ENCODE assay signal across 11 cellular contexts in genomic region chr19:35755160-35755549, GRCh38. TPM values are rescaled to one million over a fixed set of nuclear protein-coding genes. Genes with fewer than 3 reads are reported as not detected.
DNase-seq lines count a peak whose midpoint lies in the region; ATAC-seq and TF ChIP-seq lines count a peak whose summit lies in the region.
"Had no signal": no experiment of that assay in that cellular context is flagged by ENCODE, and none has a peak within 500 bp of the region (broad histone marks: within the 10 kb centered on the region; RNA-seq: fewer than 3 reads in every experiment).

No MANE protein-coding gene starts in this region.

- no peaks in the 10 kb centered on the region for H3K9me3 Mint-ChIP-seq in endothelial cell (ENCODE audit: unreplicated experiment)
- H3K9me3 Mint-ChIP-seq in naive thymus-derived CD8-positive, alpha-beta T cell = no peaks in the 10 kb centered on the region

- H3K4me3 Mint-ChIP-seq in endothelial cell (ENCODE audit: unreplicated experiment) = peak overlapping the region; percentile 83
- H3K4me3 Mint-ChIP-seq in naive thymus-derived CD8-positive, alpha-beta T cell = peak overlapping the region in 9 of 10 donors; percentile 28 to 95 (median 58)

- TF ChIP-seq POLR2A in right lobe of liver (IDR thresholded peaks at IDR 0.05) = no peak
- no peak for TF ChIP-seq POLR2A in vagina (IDR thresholded peaks at IDR 0.05)

- ATAC-seq in right lobe of liver = no peak
- no peak for ATAC-seq in naive thymus-derived CD8-positive, alpha-beta T cell

- DNase-seq in right lobe of liver (no peak), endothelial cell (ENCODE audit: low spot score) (no peak), vagina (ENCODE audit: extremely low spot score in 2 of 2) (peak in 1 of 2 donors; percentile 95), mesenteric fat pad (ENCODE audit: low spot score) (no peak), NCI-H2081 treated with DMSO at 0.1 percent for 48 hours (lab: John Stamatoyannopoulos, UW) (no peak), caudate nucleus (lab: John Stamatoyannopoulos, UW) (no peak)
- DNase-seq in naive thymus-derived CD8-positive, alpha-beta T cell = no peak
- DNase-seq: DMS153, MG63 had no signal

- TF ChIP-seq CTCF in liver (IDR thresholded peaks at IDR 0.05; ENCODE audit: low read depth, low read length, missing input control) = no peak
- TF ChIP-seq CTCF in right lobe of liver (IDR thresholded peaks at IDR 0.05) = no peak
- no peak for TF ChIP-seq CTCF in endothelial cell (IDR thresholded peaks at IDR 0.05; ENCODE audit: unreplicated experiment)
- TF ChIP-seq CTCF in vagina (IDR thresholded peaks at IDR 0.05) = no peak

- H3K4me1 ChIP-seq in liver (ENCODE audit: control insufficient read depth in 4 of 4, insufficient read depth in 4 of 4, low read length in 3 of 4) = peaks cover 14 to 19% (median 18%) of the 10 kb centered on the region in 4 donors
- peaks cover 0 to 18% (median 9%) of the 10 kb centered on the region in 4 donors for H3K4me1 ChIP-seq in right lobe of liver
- H3K4me1 ChIP-seq in vagina = peaks cover 45% of the 10 kb centered on the region

- H3K27ac ChIP-seq in liver (ENCODE audit: low read depth in 1 of 2, low read length in 2 of 2) = peak overlapping the region; percentile 30 to 85
- no peak overlapping the region for H3K27ac ChIP-seq in right lobe of liver
- peak overlapping the region; percentile 97 for H3K27ac ChIP-seq in vagina
- no peak overlapping the region for H3K27ac ChIP-seq in caudate nucleus (ENCODE audit: low read depth, low read length)

- H3K27ac Mint-ChIP-seq in endothelial cell (ENCODE audit: unreplicated experiment) = no peak overlapping the region
- H3K27ac Mint-ChIP-seq in naive thymus-derived CD8-positive, alpha-beta T cell = peak overlapping the region in 2 of 10 donors; percentile 34 to 40

- peaks cover 18% of the 10 kb centered on the region for H3K4me1 Mint-ChIP-seq in endothelial cell (ENCODE audit: unreplicated experiment)
- H3K4me1 Mint-ChIP-seq in naive thymus-derived CD8-positive, alpha-beta T cell = peaks cover 16 to 41% (median 36%) of the 10 kb centered on the region in 4 donors

- POLR2A ChIA-PET in naive thymus-derived CD8-positive, alpha-beta T cell (lab: Charles Lee) = interaction anchor here (0.9 to 4.1 kb wide), 2 partner anchors 11 to 107 kb away, joined by 4 to 36 read pairs; partner anchors contain the start of genes COX6B1, IGFLR1, PSENEN and U2AF1L4

- TF ChIP-seq RAD21 in liver (IDR thresholded peaks at IDR 0.05) = no peak

- H3K9ac ChIP-seq in liver (ENCODE audit: low read depth in 1 of 2, low read length in 2 of 2) = no peak overlapping the region

- intact Hi-C loops in right lobe of liver (cut with DNase I) (no loop called here), vagina (cut with DNase I) (no loop called here)

- H3K36me3 Mint-ChIP-seq in endothelial cell (ENCODE audit: low read depth, unreplicated experiment) = peaks cover 8% of the 10 kb centered on the region
- H3K36me3 Mint-ChIP-seq in naive thymus-derived CD8-positive, alpha-beta T cell = peaks cover 0 to 17% (median 7%) of the 10 kb centered on the region in 3 donors

- no peaks in the 10 kb centered on the region for H3K9me3 ChIP-seq in liver (ENCODE audit: control insufficient read depth in 4 of 4, low read length in 3 of 4)
- no peaks in the 10 kb centered on the region for H3K9me3 ChIP-seq in right lobe of liver
- no peaks in the 10 kb centered on the region for H3K9me3 ChIP-seq in vagina
- H3K9me3 ChIP-seq: MG63 had no signal

- H3K4me3 ChIP-seq in liver (ENCODE audit: low read depth in 1 of 3, low read length in 3 of 3) = no peak overlapping the region
- no peak overlapping the region for H3K4me3 ChIP-seq in right lobe of liver
- peak overlapping the region; percentile 61 to 88 for H3K4me3 ChIP-seq in vagina
- H3K4me3 ChIP-seq: MG63 had no signal

- H3K36me3 ChIP-seq in liver (ENCODE audit: control insufficient read depth in 4 of 4, insufficient read depth in 3 of 4, low read depth in 1 of 4, low read length in 3 of 4) (peaks cover 0 to 20% (median 10%) of the 10 kb centered on the region in 4 donors), right lobe of liver (peaks cover 0 to 13% (median 5%) of the 10 kb centered on the region in 4 donors), vagina (peaks cover 0 to 26% of the 10 kb centered on the region in 2 donors)

- H3K27me3 ChIP-seq in liver (ENCODE audit: control insufficient read depth in 4 of 4, insufficient read depth in 4 of 4, low read length in 3 of 4) = no peaks in the 10 kb centered on the region
- H3K27me3 ChIP-seq in right lobe of liver = no peaks in the 10 kb centered on the region
- no peaks in the 10 kb centered on the region for H3K27me3 ChIP-seq in vagina
- H3K27me3 ChIP-seq: MG63 had no signal

- peaks cover 25% of the 10 kb centered on the region for H3K27me3 Mint-ChIP-seq in endothelial cell (ENCODE audit: unreplicated experiment)
- peaks cover 2 to 12% (median 9%) of the 10 kb centered on the region in 5 donors for H3K27me3 Mint-ChIP-seq in naive thymus-derived CD8-positive, alpha-beta T cell

- 66% methylated on average over 16 of the region's 16 CpGs for WGBS in liver
- 64% methylated on average over 6 of the region's 16 CpGs for WGBS in right lobe of liver (ENCODE audit: insufficient coverage, low coverage, low lambda C conversion rate, missing lambda C conversion rate)

TF ChIP-seq in liver, 16 proteins besides CTCF, POLR2A, EP300 and RAD21 (continues in another document):
- no peak for TF ChIP-seq HNF4G (IDR thresholded peaks at IDR 0.05)
- no peak for TF ChIP-seq HNF4A (conservative IDR thresholded peaks at IDR 0.05)
- TF ChIP-seq REST (IDR thresholded peaks at IDR 0.05) = no peak
- no peak for TF ChIP-seq FOXA1 (IDR thresholded peaks at IDR 0.05)
- no peak for TF ChIP-seq YY1 (IDR thresholded peaks at IDR 0.05)
- TF ChIP-seq TAF1 (conservative IDR thresholded peaks at IDR 0.05) = no peak
- no peak for TF ChIP-seq ATF3 (IDR thresholded peaks at IDR 0.05)
- no peak for TF ChIP-seq JUND (IDR thresholded peaks at IDR 0.05)
- no peak for TF ChIP-seq RXRA (IDR thresholded peaks at IDR 0.05)

RNA-seq across cellular contexts. Expression of gene HSPB6, which starts 1.7 kb away (rescaled TPM):
- total RNA-seq in liver (1 to 10 TPM; 2.7 to 4.4 TPM), right lobe of liver (1 to 10 TPM; 2.6 to 6.0 (median 4.5) TPM), endothelial cell (ENCODE audit: unreplicated experiment) (not detected), vagina (238 TPM), mesenteric fat pad (506 TPM)
- polyA plus RNA-seq in liver = 10 to 100 TPM in 1 of 2 donors, 1 to 10 TPM in 1; 6.9 to 17.7 TPM
- not detected for total RNA-seq in naive thymus-derived CD8-positive, alpha-beta T cell
- not detected for polyA plus RNA-seq in naive thymus-derived CD8-positive, alpha-beta T cell
- total RNA-seq: RPMI7951 had no signal

RNA-seq across cellular contexts. Expression of gene PROSER3, which starts 2.8 kb away (rescaled TPM):
- 1 to 10 TPM; 2.1 to 4.5 TPM for total RNA-seq in liver
- 1 to 10 TPM; 2.4 to 3.1 TPM for polyA plus RNA-seq in liver
- total RNA-seq in right lobe of liver = 1 to 10 TPM; 3.9 to 5.5 (median 4.7) TPM
- total RNA-seq in endothelial cell (ENCODE audit: unreplicated experiment) = 15.0 TPM
- 10 to 100 TPM; 42.0 to 43.5 TPM for total RNA-seq in naive thymus-derived CD8-positive, alpha-beta T cell
- polyA plus RNA-seq in naive thymus-derived CD8-positive, alpha-beta T cell = 1 to 10 TPM; 3.4 to 7.4 (median 5.8) TPM
- 13.8 TPM for total RNA-seq in vagina
- 16.6 TPM for total RNA-seq in mesenteric fat pad

RNA-seq across cellular contexts. Expression of gene LIN37, which starts 6.8 kb away (rescaled TPM):
- 1 to 10 TPM; 2.6 to 7.0 TPM for total RNA-seq in liver
- 1 to 10 TPM; 5.8 to 6.3 TPM for polyA plus RNA-seq in liver
- total RNA-seq in right lobe of liver = 1 to 10 TPM; 3.2 to 8.2 (median 4.9) TPM
- 9.0 TPM for total RNA-seq in endothelial cell (ENCODE audit: unreplicated experiment)
- 10 to 100 TPM; 14.0 to 16.6 TPM for total RNA-seq in naive thymus-derived CD8-positive, alpha-beta T cell
- polyA plus RNA-seq in naive thymus-derived CD8-positive, alpha-beta T cell = 10 to 100 TPM in 1 of 3 donors, 1 to 10 TPM in 2; 5.4 to 15.5 (median 8.1) TPM
- 11.3 TPM for total RNA-seq in vagina
- 12.9 TPM for total RNA-seq in mesenteric fat pad

RNA-seq across cellular contexts. Expression of gene PSENEN, which starts 9.7 kb away (rescaled TPM):
- total RNA-seq in liver (1 to 10 TPM; 7.4 to 7.7 TPM), right lobe of liver (10 to 100 TPM; 24.2 to 42.9 (median 35.8) TPM), endothelial cell (ENCODE audit: unreplicated experiment) (99.0 TPM), vagina (28.2 TPM), mesenteric fat pad (66.8 TPM)
- polyA plus RNA-seq in liver = 10 to 100 TPM; 33.8 to 58.1 TPM
- total RNA-seq in naive thymus-derived CD8-positive, alpha-beta T cell = 10 to 100 TPM; 23.0 to 26.2 TPM
- polyA plus RNA-seq in naive thymus-derived CD8-positive, alpha-beta T cell = 10 to 100 TPM; 68.7 to 76.5 (median 71.2) TPM

RNA-seq across cellular contexts. Expression of gene U2AF1L4, which starts 9.9 kb away (rescaled TPM):
- total RNA-seq in liver (10 to 100 TPM in 1 of 2 donors, 1 to 10 TPM in 1; 4.5 to 14.8 TPM), right lobe of liver (10 to 100 TPM; 11.3 to 19.9 (median 17.5) TPM), endothelial cell (ENCODE audit: unreplicated experiment) (12.0 TPM), vagina (6.6 TPM), mesenteric fat pad (12.8 TPM)
- 10 to 100 TPM; 12.0 to 36.5 TPM for polyA plus RNA-seq in liver
- total RNA-seq in naive thymus-derived CD8-positive, alpha-beta T cell = 10 to 100 TPM; 52.7 to 53.1 TPM
- 10 to 100 TPM; 43.1 to 93.1 (median 76.6) TPM for polyA plus RNA-seq in naive thymus-derived CD8-positive, alpha-beta T cell

Comparison
In these comparisons a context has a peak if more than half of its experiments do, and no peak if none do; other contexts are left out.
1. H3K27ac ChIP-seq: peak in liver (2 of 2) and vagina (single experiment); none in right lobe of liver (0 of 3) and caudate nucleus (single experiment).
2. H3K4me3 ChIP-seq: peak in vagina (2 of 2); none in liver (0 of 3) and right lobe of liver (0 of 3).
3. RNA of gene HSPB6, which starts 1.7 kb away (total RNA-seq): 506 TPM in mesenteric fat pad (single experiment) and 238 TPM in vagina (single experiment); 2.6 to 6.0 TPM in right lobe of liver, 2.7 to 4.4 TPM in liver, not detected in endothelial cell (single experiment) and not detected in naive thymus-derived CD8-positive, alpha-beta T cell; every median in the first group is over 10 times any median in the second.